In the genomic region with DNA sequence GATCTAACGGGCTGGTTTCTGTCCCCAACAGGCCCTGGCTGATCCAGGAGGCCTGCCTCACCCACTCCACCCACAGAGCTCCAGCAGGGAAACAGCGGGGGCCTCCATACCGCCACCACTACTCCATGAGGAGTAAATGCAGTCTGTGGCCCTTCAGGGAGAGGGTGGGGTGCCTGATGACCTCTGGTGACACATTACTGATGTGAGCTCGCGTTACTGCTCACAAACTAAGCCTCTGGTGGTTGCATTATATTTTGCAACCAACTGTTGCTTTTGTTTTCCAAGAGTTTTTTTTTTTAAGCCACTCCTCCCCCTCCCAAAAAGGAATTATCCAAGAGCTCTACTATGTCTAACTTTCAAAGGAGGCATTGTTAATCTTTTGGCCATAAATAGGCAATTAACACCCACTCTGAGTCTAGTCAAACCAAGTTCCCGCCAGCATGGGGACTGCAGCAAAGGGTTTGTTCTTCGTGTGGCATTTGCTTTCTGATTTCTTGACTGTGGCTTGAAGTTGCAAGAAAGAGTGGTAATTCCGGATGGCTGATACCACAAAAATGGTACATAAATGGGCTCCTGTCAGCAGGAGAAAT, we compare ENCODE assay signal across 8 cellular contexts.
DNase-seq lines count a peak whose midpoint lies in the region; ATAC-seq and TF ChIP-seq lines count a peak whose summit lies in the region.

No MANE protein-coding gene starts in this region.

- intact Hi-C loops in heart right ventricle (cut with DNase I), result loop anchor here in 1 of 10 donors (5.0 kb wide), 1 partner anchor 39 kb away; no protein-coding TSS in a partner anchor
- intact Hi-C loops in ascending aorta (cut with DNase I), result no loop called here

- H3K27ac ChIP-seq in heart right ventricle, result peak overlapping the region in 9 of 10 donors; percentile 61 to 83 (median 70)
- peak overlapping the region; percentile 38 for H3K27ac ChIP-seq in skeletal muscle tissue (ENCODE audit: low read depth, low read length)
- no peak overlapping the region for H3K27ac ChIP-seq in ascending aorta

- H3K4me1 Mint-ChIP-seq in activated T-cell treated with anti-CD3 and anti-CD28 coated beads, Interleukin-2, amount 50 U/mL, for 72 hours (ENCODE audit: low read depth), result peaks cover 62% of the 10 kb centered on the region
- peaks cover 42% of the 10 kb centered on the region for H3K4me1 Mint-ChIP-seq in activated CD8-positive, alpha-beta T cell treated with anti-CD3 and anti-CD28 coated beads, Interleukin-2, amount 10 ng/mL, durations not matched to agents 7 days and 5 days (ENCODE audit: low read depth)

- H3K36me3 ChIP-seq in heart right ventricle (peaks cover 0 to 26% (median 0%) of the 10 kb centered on the region in 9 donors), skeletal muscle tissue (ENCODE audit: control insufficient read depth in 3 of 3, insufficient read depth in 3 of 3, low read length in 3 of 3) (peaks cover 0 to 6% (median 4%) of the 10 kb centered on the region in 3 donors), ascending aorta (no peaks in the 10 kb centered on the region)

- H3K9ac ChIP-seq in skeletal muscle tissue (ENCODE audit: low read depth in 1 of 3, low read length in 3 of 3), result peak overlapping the region in 1 of 3 donors; percentile 60

- H3K4me3 ChIP-seq in heart right ventricle (no peak overlapping the region), skeletal muscle tissue (ENCODE audit: low read length in 3 of 3) (no peak overlapping the region), ascending aorta (no peak overlapping the region)

- no peaks in the 10 kb centered on the region for H3K9me3 Mint-ChIP-seq in activated T-cell treated with anti-CD3 and anti-CD28 coated beads, Interleukin-2, amount 50 U/mL, for 72 hours
- H3K9me3 Mint-ChIP-seq in activated CD8-positive, alpha-beta T cell treated with anti-CD3 and anti-CD28 coated beads, Interleukin-2, amount 10 ng/mL, durations not matched to agents 7 days and 5 days (ENCODE audit: insufficient read depth), result no peaks in the 10 kb centered on the region

- peaks cover 1 to 5% of the 10 kb centered on the region in 2 donors for H3K36me3 Mint-ChIP-seq in activated T-cell treated with anti-CD3 and anti-CD28 coated beads, Interleukin-2, amount 50 U/mL, for 72 hours (ENCODE audit: insufficient read depth in 2 of 2)
- H3K36me3 Mint-ChIP-seq in activated CD8-positive, alpha-beta T cell treated with anti-CD3 and anti-CD28 coated beads, Interleukin-2, amount 10 ng/mL, durations not matched to agents 7 days and 5 days (ENCODE audit: low read depth), result peaks cover 9% of the 10 kb centered on the region

- CTCF ChIA-PET in activated CD8-positive, alpha-beta T cell treated with anti-CD3 and anti-CD28 coated beads, Interleukin-2, amount 10 ng/mL, durations not matched to agents 7 days and 5 days (lab: Charles Lee), result interaction anchor here (0.8 to 5.6 kb wide), 9 partner anchors 14 to 77 kb away, joined by 3 to 31 read pairs (median 3); no protein-coding TSS in a partner anchor

- no peaks in the 10 kb centered on the region for H3K27me3 Mint-ChIP-seq in activated T-cell treated with anti-CD3 and anti-CD28 coated beads, Interleukin-2, amount 50 U/mL, for 72 hours (ENCODE audit: low read depth)
- H3K27me3 Mint-ChIP-seq in activated CD8-positive, alpha-beta T cell treated with anti-CD3 and anti-CD28 coated beads, Interleukin-2, amount 10 ng/mL, durations not matched to agents 7 days and 5 days (ENCODE audit: low read depth), result no peaks in the 10 kb centered on the region

- H3K9me3 ChIP-seq in heart right ventricle (no peaks in the 10 kb centered on the region), skeletal muscle tissue (ENCODE audit: control insufficient read depth in 3 of 3, low read length in 3 of 3) (no peaks in the 10 kb centered on the region), ascending aorta (no peaks in the 10 kb centered on the region)

- peaks cover 70 to 100% (median 97%) of the 10 kb centered on the region in 9 donors for H3K4me1 ChIP-seq in heart right ventricle
- H3K4me1 ChIP-seq in skeletal muscle tissue (ENCODE audit: control insufficient read depth in 3 of 3, insufficient read depth in 3 of 3, low read length in 3 of 3), result peaks cover 82 to 98% (median 89%) of the 10 kb centered on the region in 3 donors
- H3K4me1 ChIP-seq in ascending aorta, result peaks cover 0 to 5% of the 10 kb centered on the region in 2 donors

- peak overlapping the region; percentile 73 for H3K27ac Mint-ChIP-seq in activated T-cell treated with anti-CD3 and anti-CD28 coated beads, Interleukin-2, amount 50 U/mL, for 72 hours
- peak overlapping the region; percentile 65 for H3K27ac Mint-ChIP-seq in activated CD8-positive, alpha-beta T cell treated with anti-CD3 and anti-CD28 coated beads, Interleukin-2, amount 10 ng/mL, durations not matched to agents 7 days and 5 days

- TF ChIP-seq CTCF in heart right ventricle (IDR thresholded peaks at IDR 0.05), result peak; percentile 16 to 65 (median 39)
- TF ChIP-seq CTCF in ascending aorta (IDR thresholded peaks at IDR 0.05), result no peak

- ATAC-seq in activated T-cell treated with anti-CD3 and anti-CD28 coated beads, Interleukin-2, amount 50 U/mL, for 72 hours (replicated peaks in 1 of 2), result peak; percentile 58 to 67
- ATAC-seq in activated CD8-positive, alpha-beta T cell treated with anti-CD3 and anti-CD28 coated beads, Interleukin-2, amount 10 ng/mL, durations not matched to agents 7 days and 5 days, result no peak
- peak; percentile 15 to 73 (median 48) for ATAC-seq in heart right ventricle

- 47 to 56% methylated on average over 8 of the region's 8 CpGs for WGBS in heart right ventricle, 2 donors

- DNase-seq in activated T-cell treated with anti-CD3 and anti-CD28 coated beads, Interleukin-2, amount 50 U/mL, for 72 hours, result peak in 1 of 2 donors; percentile 43
- DNase-seq in activated T-cell treated with anti-CD3 and anti-CD28 coated beads, Interleukin-2, amount 50 U/mL, for 48 hours, result no peak
- no peak for DNase-seq in activated CD8-positive, alpha-beta T cell treated with anti-CD3 and anti-CD28 coated beads, Interleukin-2, amount 10 ng/mL, durations not matched to agents 7 days and 5 days
- peak; percentile 49 to 67 for DNase-seq in heart right ventricle
- no peak for DNase-seq in ascending aorta (ENCODE audit: low spot score in 2 of 2)
- no peak for DNase-seq in stimulated activated CD8-positive, alpha-beta memory T cell treated with anti-CD3 and anti-CD28 coated beads, Interleukin-4, amount 100 ng/mL, for 48 hours
- no peak for DNase-seq in T-helper 9 cell

- POLR2A ChIA-PET in activated CD8-positive, alpha-beta T cell treated with anti-CD3 and anti-CD28 coated beads, Interleukin-2, amount 10 ng/mL, durations not matched to agents 7 days and 5 days (lab: Charles Lee), result interaction anchor here (1.2 kb wide), 1 partner anchor 13 kb away, joined by 4 read pairs; no protein-coding TSS in a partner anchor

- peak overlapping the region; percentile 42 to 57 for H3K4me3 Mint-ChIP-seq in activated T-cell treated with anti-CD3 and anti-CD28 coated beads, Interleukin-2, amount 50 U/mL, for 72 hours
- H3K4me3 Mint-ChIP-seq in activated CD8-positive, alpha-beta T cell treated with anti-CD3 and anti-CD28 coated beads, Interleukin-2, amount 10 ng/mL, durations not matched to agents 7 days and 5 days, result no peak overlapping the region

- H3K27me3 ChIP-seq in heart right ventricle, result no peaks in the 10 kb centered on the region
- no peaks in the 10 kb centered on the region for H3K27me3 ChIP-seq in skeletal muscle tissue (ENCODE audit: control insufficient read depth in 3 of 3, insufficient read depth in 3 of 3, low read length in 3 of 3)
- no peaks in the 10 kb centered on the region for H3K27me3 ChIP-seq in ascending aorta

Comparison
In these comparisons a context has a peak if more than half of its experiments do, and no peak if none do; other contexts are left out.
1. DNase-seq: peak in heart right ventricle (2 of 2); none in activated T-cell treated with anti-CD3 and anti-CD28 coated beads, Interleukin-2, amount 50 U/mL, for 48 hours (0 of 2), activated CD8-positive, alpha-beta T cell treated with anti-CD3 and anti-CD28 coated beads, Interleukin-2, amount 10 ng/mL, durations not matched to agents 7 days and 5 days (single experiment), ascending aorta (0 of 2), stimulated activated CD8-positive, alpha-beta memory T cell treated with anti-CD3 and anti-CD28 coated beads, Interleukin-4, amount 100 ng/mL, for 48 hours (single experiment) and T-helper 9 cell (single experiment).
2. H3K27ac ChIP-seq: peak in heart right ventricle (9 of 10) and skeletal muscle tissue (single experiment); none in ascending aorta (0 of 2).
3. CTCF ChIP-seq: peak in heart right ventricle (9 of 9); none in ascending aorta (0 of 3).